1 cellular context compared by ENCODE assay signal in the genomic region with DNA sequence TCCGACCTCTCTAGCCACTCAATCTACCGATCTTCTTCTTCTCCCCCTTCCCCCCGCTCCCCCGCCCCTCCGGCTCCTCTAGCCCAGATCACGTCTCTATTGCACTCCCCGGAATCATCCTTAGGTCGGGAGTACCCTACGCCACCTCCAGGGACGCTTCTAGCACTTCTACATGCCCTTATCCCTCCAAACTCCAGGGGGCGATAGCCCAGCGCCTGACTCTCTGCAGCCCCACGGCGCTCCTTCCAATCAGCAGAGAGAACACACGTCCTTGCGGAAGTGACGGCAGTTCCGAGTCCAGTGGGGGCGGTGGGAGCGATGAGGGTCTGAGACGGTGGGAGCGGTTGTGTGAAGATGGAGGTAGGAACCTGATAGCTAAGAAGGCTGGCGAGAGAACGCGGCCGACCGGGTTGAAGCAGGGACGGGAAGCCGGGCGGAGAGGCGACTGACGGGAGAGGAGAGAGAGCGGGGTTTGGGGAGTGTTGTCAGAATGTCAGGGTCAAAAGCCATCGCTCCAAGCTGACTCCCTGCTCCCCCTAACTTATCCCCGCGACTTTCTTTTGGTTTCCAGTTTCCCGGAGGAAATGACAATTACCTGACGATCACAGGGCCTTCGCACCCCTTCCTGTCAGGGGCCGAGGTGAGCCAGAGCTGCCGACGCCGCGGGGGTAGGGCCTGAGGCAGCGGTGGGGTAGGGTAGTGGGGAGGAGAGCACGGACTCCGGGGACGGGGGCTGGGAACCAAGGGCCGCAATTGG.
A peak's percentile ranks its signal among the peaks of the same experiment; 100 is the strongest.
TF ChIP-seq lines count a peak whose summit lies in the region.

A gene (minus strand): TSS at position 35 of the 757 bp plus-strand sequence. CDS start 87 bp downstream, outside the sequence.
A gene (plus strand): TSS at position 271 of the 757 bp plus-strand sequence. CDS start 84 bp downstream, at position 355.

TF ChIP-seq in HepG2, 621 proteins besides CTCF, POLR2A, EP300 and RAD21 (continued from another document and continues in another):
- TF ChIP-seq, protein P1, sequence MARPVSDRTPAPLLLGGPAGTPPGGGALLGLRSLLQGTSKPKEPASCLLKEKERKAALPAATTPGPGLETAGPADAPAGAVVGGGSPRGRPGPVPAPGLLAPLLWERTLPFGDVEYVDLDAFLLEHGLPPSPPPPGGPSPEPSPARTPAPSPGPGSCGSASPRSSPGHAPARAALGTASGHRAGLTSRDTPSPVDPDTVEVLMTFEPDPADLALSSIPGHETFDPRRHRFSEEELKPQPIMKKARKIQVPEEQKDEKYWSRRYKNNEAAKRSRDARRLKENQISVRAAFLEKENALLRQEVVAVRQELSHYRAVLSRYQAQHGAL (CRISPR knock-in tag; IDR thresholded peaks at IDR 0.05; ENCODE audit: not compliant biosample characterization): no peak
- TF ChIP-seq ZNF430 (CRISPR knock-in tag; IDR thresholded peaks at IDR 0.05): peak; percentile 0; the same call in 1 of the 2 replicates
- TF ChIP-seq, protein P2, sequence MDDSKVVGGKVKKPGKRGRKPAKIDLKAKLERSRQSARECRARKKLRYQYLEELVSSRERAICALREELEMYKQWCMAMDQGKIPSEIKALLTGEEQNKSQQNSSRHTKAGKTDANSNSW (CRISPR knock-in tag; IDR thresholded peaks at IDR 0.05; ENCODE audit: borderline replicate concordance): 0 out of 2 replicates have a peak, but pooled peaks have one; percentile 69
- TF ChIP-seq CREB1 (IDR thresholded peaks at IDR 0.05): peak; percentile 93
- TF ChIP-seq CREB1 (CRISPR knock-in tag; IDR thresholded peaks at IDR 0.05): peak; percentile 98
- TF ChIP-seq KLF12 (CRISPR knock-in tag; IDR thresholded peaks at IDR 0.05; ENCODE audit: borderline replicate concordance): peak; percentile 86; the same call in 1 of the 2 replicates
- TF ChIP-seq TSC22D2 (CRISPR knock-in tag; IDR thresholded peaks at IDR 0.05; ENCODE audit: borderline replicate concordance): no peak; the same call in 1 of the 2 replicates
- TF ChIP-seq ZNF7 (CRISPR knock-in tag; IDR thresholded peaks at IDR 0.05): no peak
- TF ChIP-seq POLR2G (IDR thresholded peaks at IDR 0.05; ENCODE audit: low read depth, low read length): peak; percentile 97
- no peak for TF ChIP-seq ZNF10 (CRISPR knock-in tag; IDR thresholded peaks at IDR 0.05; ENCODE audit: borderline replicate concordance, low read depth)
- TF ChIP-seq, protein P3, sequence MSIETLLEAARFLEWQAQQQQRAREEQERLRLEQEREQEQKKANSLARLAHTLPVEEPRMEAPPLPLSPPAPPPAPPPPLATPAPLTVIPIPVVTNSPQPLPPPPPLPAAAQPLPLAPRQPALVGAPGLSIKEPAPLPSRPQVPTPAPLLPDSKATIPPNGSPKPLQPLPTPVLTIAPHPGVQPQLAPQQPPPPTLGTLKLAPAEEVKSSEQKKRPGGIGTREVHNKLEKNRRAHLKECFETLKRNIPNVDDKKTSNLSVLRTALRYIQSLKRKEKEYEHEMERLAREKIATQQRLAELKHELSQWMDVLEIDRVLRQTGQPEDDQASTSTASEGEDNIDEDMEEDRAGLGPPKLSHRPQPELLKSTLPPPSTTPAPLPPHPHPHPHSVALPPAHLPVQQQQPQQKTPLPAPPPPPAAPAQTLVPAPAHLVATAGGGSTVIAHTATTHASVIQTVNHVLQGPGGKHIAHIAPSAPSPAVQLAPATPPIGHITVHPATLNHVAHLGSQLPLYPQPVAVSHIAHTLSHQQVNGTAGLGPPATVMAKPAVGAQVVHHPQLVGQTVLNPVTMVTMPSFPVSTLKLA (IDR thresholded peaks at IDR 0.05): peak; percentile 59
- peak; percentile 93 for TF ChIP-seq ZNF83 (CRISPR knock-in tag; IDR thresholded peaks at IDR 0.05; ENCODE audit: borderline replicate concordance)
- TF ChIP-seq, protein P4, sequence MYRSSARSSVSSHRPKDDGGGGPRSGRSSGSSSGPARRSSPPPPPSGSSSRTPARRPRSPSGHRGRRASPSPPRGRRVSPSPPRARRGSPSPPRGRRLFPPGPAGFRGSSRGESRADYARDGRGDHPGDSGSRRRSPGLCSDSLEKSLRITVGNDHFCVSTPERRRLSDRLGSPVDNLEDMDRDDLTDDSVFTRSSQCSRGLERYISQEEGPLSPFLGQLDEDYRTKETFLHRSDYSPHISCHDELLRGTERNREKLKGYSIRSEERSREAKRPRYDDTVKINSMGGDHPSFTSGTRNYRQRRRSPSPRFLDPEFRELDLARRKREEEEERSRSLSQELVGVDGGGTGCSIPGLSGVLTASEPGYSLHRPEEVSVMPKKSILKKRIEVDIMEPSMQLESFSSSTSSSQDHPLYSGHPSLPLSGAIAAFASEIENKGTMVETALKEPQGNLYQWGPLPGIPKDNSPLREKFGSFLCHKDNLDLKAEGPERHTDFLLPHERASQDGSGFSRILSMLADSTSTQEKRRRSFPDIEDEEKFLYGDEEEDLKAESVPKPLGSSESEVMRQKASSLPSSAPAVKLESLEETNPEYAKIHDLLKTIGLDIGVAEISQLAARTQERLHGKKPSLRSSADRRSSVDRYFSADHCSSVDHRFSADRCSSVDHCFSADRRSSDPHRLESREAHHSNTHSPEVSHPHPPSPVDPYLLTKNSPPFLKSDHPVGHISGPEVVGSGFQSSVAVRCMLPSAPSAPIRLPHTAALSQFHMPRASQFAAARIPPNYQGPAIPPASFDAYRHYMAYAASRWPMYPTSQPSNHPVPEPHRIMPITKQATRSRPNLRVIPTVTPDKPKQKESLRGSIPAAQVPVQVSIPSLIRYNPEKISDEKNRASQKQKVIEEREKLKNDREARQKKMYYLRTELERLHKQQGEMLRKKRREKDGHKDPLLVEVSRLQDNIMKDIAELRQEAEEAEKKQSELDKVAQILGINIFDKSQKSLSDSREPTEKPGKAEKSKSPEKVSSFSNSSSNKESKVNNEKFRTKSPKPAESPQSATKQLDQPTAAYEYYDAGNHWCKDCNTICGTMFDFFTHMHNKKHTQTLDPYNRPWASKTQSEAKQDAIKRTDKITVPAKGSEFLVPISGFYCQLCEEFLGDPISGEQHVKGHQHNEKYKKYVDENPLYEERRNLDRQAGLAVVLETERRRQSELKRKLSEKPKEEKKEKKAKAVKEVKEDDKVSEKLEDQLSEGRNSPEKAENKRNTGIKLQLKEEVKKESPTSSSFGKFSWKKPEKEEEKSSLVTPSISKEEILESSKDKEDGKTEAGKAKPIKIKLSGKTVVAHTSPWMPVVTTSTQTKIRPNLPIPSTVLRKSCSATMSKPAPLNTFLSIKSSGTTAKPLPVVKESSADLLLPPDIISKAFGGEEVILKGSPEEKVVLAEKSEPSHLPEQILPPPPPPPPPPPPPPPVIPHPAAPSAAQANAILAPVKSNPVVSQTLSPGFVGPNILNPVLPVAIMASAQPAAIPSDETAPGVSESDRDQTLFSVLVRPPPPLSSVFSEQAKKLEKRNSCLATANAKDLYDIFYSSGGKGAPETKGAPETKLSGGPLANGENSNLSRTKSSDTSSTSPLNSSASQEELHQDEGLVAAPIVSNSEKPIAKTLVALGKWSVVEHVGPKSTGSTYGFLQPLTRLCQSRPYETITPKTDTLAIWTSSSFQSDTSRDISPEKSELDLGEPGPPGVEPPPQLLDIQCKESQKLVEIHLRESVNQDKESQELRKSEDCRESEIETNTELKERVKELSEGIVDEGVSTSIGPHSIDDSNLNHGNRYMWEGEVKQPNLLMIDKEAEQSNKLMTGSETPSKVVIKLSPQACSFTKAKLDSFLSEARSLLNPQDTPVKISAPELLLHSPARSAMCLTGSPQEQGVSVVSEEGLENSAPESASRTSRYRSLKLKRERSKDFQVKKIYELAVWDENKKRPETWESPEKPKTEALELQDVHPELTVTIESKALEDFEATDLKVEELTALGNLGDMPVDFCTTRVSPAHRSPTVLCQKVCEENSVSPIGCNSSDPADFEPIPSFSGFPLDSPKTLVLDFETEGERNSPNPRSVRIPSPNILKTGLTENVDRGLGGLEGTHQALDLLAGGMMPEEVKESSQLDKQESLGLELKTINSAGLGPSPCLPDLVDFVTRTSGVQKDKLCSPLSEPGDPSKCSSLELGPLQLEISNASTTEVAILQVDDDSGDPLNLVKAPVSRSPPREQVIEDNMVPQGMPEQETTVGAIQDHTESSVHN (CRISPR knock-in tag; IDR thresholded peaks at IDR 0.05): no peak; the same call in 1 of the 2 replicates
- TF ChIP-seq TCF12 (IDR thresholded peaks at IDR 0.05): no peak
- TF ChIP-seq TCF12 (CRISPR knock-in tag; IDR thresholded peaks at IDR 0.05): no peak
- 0 out of 2 replicates have a peak, but pooled peaks have one; percentile 62 for TF ChIP-seq ZNF431 (CRISPR knock-in tag; IDR thresholded peaks at IDR 0.05; ENCODE audit: borderline replicate concordance, low read depth)
- peak; percentile 99 for TF ChIP-seq ZMYM4 (CRISPR knock-in tag; IDR thresholded peaks at IDR 0.05)
- 0 out of 2 replicates have a peak, but pooled peaks have one; percentile 36 for TF ChIP-seq ZNF180 (CRISPR knock-in tag; IDR thresholded peaks at IDR 0.05; ENCODE audit: borderline replicate concordance, low read depth)
- TF ChIP-seq, protein P5, sequence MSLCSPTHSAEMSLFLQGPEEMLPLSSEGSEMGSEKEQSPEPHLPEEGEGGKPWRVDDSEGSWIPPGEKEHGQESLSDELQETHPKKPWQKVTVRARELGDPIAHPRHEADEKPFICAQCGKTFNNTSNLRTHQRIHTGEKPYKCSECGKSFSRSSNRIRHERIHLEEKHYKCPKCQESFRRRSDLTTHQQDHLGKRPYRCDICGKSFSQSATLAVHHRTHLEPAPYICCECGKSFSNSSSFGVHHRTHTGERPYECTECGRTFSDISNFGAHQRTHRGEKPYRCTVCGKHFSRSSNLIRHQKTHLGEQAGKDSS (CRISPR knock-in tag; IDR thresholded peaks at IDR 0.05; ENCODE audit: borderline replicate concordance, low read depth): peak; percentile 97; the same call in 1 of the 2 replicates
- TF ChIP-seq ONECUT2 (CRISPR knock-in tag; IDR thresholded peaks at IDR 0.05): peak; percentile 19; the same call in 1 of the 2 replicates
- TF ChIP-seq ZNF326 (CRISPR knock-in tag; IDR thresholded peaks at IDR 0.05; ENCODE audit: borderline replicate concordance): no peak
- peak; percentile 96 for TF ChIP-seq HOXA3 (CRISPR knock-in tag; IDR thresholded peaks at IDR 0.05)
- TF ChIP-seq ZNF260 (CRISPR knock-in tag; IDR thresholded peaks at IDR 0.05; ENCODE audit: borderline replicate concordance, low read depth): no peak; the same call in 1 of the 2 replicates
- TF ChIP-seq, protein P6, sequence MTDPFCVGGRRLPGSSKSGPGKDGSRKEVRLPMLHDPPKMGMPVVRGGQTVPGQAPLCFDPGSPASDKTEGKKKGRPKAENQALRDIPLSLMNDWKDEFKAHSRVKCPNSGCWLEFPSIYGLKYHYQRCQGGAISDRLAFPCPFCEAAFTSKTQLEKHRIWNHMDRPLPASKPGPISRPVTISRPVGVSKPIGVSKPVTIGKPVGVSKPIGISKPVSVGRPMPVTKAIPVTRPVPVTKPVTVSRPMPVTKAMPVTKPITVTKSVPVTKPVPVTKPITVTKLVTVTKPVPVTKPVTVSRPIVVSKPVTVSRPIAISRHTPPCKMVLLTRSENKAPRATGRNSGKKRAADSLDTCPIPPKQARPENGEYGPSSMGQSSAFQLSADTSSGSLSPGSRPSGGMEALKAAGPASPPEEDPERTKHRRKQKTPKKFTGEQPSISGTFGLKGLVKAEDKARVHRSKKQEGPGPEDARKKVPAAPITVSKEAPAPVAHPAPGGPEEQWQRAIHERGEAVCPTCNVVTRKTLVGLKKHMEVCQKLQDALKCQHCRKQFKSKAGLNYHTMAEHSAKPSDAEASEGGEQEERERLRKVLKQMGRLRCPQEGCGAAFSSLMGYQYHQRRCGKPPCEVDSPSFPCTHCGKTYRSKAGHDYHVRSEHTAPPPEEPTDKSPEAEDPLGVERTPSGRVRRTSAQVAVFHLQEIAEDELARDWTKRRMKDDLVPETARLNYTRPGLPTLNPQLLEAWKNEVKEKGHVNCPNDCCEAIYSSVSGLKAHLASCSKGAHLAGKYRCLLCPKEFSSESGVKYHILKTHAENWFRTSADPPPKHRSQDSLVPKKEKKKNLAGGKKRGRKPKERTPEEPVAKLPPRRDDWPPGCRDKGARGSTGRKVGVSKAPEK (CRISPR knock-in tag; IDR thresholded peaks at IDR 0.05; ENCODE audit: borderline replicate concordance): no peak
- TF ChIP-seq, protein P7, sequence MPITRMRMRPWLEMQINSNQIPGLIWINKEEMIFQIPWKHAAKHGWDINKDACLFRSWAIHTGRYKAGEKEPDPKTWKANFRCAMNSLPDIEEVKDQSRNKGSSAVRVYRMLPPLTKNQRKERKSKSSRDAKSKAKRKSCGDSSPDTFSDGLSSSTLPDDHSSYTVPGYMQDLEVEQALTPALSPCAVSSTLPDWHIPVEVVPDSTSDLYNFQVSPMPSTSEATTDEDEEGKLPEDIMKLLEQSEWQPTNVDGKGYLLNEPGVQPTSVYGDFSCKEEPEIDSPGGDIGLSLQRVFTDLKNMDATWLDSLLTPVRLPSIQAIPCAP (CRISPR knock-in tag; IDR thresholded peaks at IDR 0.05; ENCODE audit: low read depth): no peak; the same call in 1 of the 2 replicates
- TF ChIP-seq ZNF205 (CRISPR knock-in tag; IDR thresholded peaks at IDR 0.05): no peak; the same call in 1 of the 2 replicates
- peak; percentile 59; the same call in 1 of the 2 replicates for TF ChIP-seq BHLHE40 (IDR thresholded peaks at IDR 0.05; ENCODE audit: low read length)
- no peak for TF ChIP-seq NFIB (CRISPR knock-in tag; IDR thresholded peaks at IDR 0.05; ENCODE audit: borderline replicate concordance)
- TF ChIP-seq ZNF782 (CRISPR knock-in tag; IDR thresholded peaks at IDR 0.05; ENCODE audit: borderline replicate concordance): peak; percentile 95; the same call in 1 of the 2 replicates
- TF ChIP-seq IRF2 (CRISPR knock-in tag; IDR thresholded peaks at IDR 0.05): peak; percentile 97
- TF ChIP-seq ZNF232 (CRISPR knock-in tag; IDR thresholded peaks at IDR 0.05; ENCODE audit: borderline replicate concordance): peak; percentile 80; the same call in 1 of the 2 replicates
- TF ChIP-seq, protein P8, sequence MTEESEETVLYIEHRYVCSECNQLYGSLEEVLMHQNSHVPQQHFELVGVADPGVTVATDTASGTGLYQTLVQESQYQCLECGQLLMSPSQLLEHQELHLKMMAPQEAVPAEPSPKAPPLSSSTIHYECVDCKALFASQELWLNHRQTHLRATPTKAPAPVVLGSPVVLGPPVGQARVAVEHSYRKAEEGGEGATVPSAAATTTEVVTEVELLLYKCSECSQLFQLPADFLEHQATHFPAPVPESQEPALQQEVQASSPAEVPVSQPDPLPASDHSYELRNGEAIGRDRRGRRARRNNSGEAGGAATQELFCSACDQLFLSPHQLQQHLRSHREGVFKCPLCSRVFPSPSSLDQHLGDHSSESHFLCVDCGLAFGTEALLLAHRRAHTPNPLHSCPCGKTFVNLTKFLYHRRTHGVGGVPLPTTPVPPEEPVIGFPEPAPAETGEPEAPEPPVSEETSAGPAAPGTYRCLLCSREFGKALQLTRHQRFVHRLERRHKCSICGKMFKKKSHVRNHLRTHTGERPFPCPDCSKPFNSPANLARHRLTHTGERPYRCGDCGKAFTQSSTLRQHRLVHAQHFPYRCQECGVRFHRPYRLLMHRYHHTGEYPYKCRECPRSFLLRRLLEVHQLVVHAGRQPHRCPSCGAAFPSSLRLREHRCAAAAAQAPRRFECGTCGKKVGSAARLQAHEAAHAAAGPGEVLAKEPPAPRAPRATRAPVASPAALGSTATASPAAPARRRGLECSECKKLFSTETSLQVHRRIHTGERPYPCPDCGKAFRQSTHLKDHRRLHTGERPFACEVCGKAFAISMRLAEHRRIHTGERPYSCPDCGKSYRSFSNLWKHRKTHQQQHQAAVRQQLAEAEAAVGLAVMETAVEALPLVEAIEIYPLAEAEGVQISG (CRISPR knock-in tag; IDR thresholded peaks at IDR 0.05): peak; percentile 96
- peak; percentile 98 for TF ChIP-seq YEATS2 (CRISPR knock-in tag; IDR thresholded peaks at IDR 0.05; ENCODE audit: borderline replicate concordance)
- TF ChIP-seq SUZ12 (IDR thresholded peaks at IDR 0.05; ENCODE audit: low read depth, low read length): no peak
- peak; percentile 16; the same call in 1 of the 2 replicates for TF ChIP-seq ZBTB20 (CRISPR knock-in tag; IDR thresholded peaks at IDR 0.05; ENCODE audit: borderline replicate concordance, low read depth)
- TF ChIP-seq MBD4 (IDR thresholded peaks at IDR 0.05; ENCODE audit: borderline replicate concordance, low read length): no peak
